8 cellular contexts compared by ENCODE assay signal in genomic region chr3:3127432-3128010, GRCh38. TPM values are rescaled to one million over a fixed set of nuclear protein-coding genes. Genes with fewer than 3 reads are reported as not detected.
A peak's percentile ranks its signal among the peaks of the same experiment; 100 is the strongest.
DNase-seq lines count a peak whose midpoint lies in the region; ATAC-seq, FAIRE-seq and TF ChIP-seq lines count a peak whose summit lies in the region.

No MANE protein-coding gene starts in this region.

- H3K9ac ChIP-seq in adipocyte (ENCODE audit: low read length) (peak overlapping the region; percentile 90), keratinocyte (ENCODE audit: control insufficient read depth, extremely low read depth, insufficient read depth, low read length) (peak overlapping the region; percentile 94)

- H3K4me2 ChIP-seq in PC-9 (peak overlapping the region; percentile 83), keratinocyte (ENCODE audit: control insufficient read depth, extremely low read depth, insufficient read depth, low read depth, low read length) (peak overlapping the region; percentile 96)

- peak; percentile 52 for DNase-seq in AG20443 (ENCODE audit: low spot score)
- DNase-seq in GM20000 (ENCODE audit: low spot score), result peak; percentile 25
- DNase-seq in PC-9, result peak in 1 of 2 experiments; percentile 3
- DNase-seq in adipocyte (ENCODE audit: low read depth), result peak; percentile 14
- DNase-seq in keratinocyte (ENCODE audit: low read depth, low spot score), result no peak
- DNase-seq in stimulated activated CD8-positive, alpha-beta memory T cell treated with anti-CD3 and anti-CD28 coated beads, Interleukin-15, amount 100 ng/mL, for 4 hours (ENCODE audit: low read depth in 2 of 2), result peak; percentile 10 to 27

- CTCF ChIA-PET in PC-9 (lab: Charles Lee), result interaction anchor here (0.7 kb wide), 1 partner anchor 185 kb away, joined by 3 read pairs; no protein-coding TSS in a partner anchor

- H3K27ac ChIP-seq in PC-9, result peak overlapping the region; percentile 57
- H3K27ac ChIP-seq in keratinocyte (ENCODE audit: control insufficient read depth, insufficient read depth, low read length), result peak overlapping the region; percentile 92

- no peak for TF ChIP-seq CTCF in GM20000 (IDR thresholded peaks at IDR 0.05; ENCODE audit: extremely low read depth, missing control alignments)
- TF ChIP-seq CTCF in PC-9 (conservative IDR thresholded peaks at IDR 0.05), result no peak
- no peak for TF ChIP-seq CTCF in keratinocyte (optimal IDR thresholded peaks at IDR 0.05 in 1 of 3, IDR thresholded peaks at IDR 0.05 in 1 of 3, conservative IDR thresholded peaks at IDR 0.05 in 1 of 3; ENCODE audit: extremely low read depth in 1 of 3, insufficient read depth in 2 of 3, low read length in 3 of 3)

- TSS peak; percentile 63 for BruUV-seq in PC-9 (replicated peaks; lab: Mats Ljungman, UMichigan)

- H3K9me3 ChIP-seq in PC-9 (ENCODE audit: insufficient read depth, low read depth), result no peaks in the 10 kb centered on the region
- H3K9me3 ChIP-seq in adipocyte (ENCODE audit: control insufficient read depth, low read length), result no peaks in the 10 kb centered on the region
- H3K9me3 ChIP-seq in keratinocyte (ENCODE audit: control insufficient read depth, low read depth, low read length), result no peaks in the 10 kb centered on the region

- dilution Hi-C loops in keratinocyte (cut with MboI; ENCODE audit: extremely low pct_ligation_motif_present, low sequenced_read_pairs), result no loop called here

- H3K36me3 ChIP-seq in PC-9 (ENCODE audit: low read depth) (no peaks in the 10 kb centered on the region), adipocyte (ENCODE audit: control insufficient read depth, insufficient read depth, low read length, severe bottlenecking) (peaks cover 27% of the 10 kb centered on the region), keratinocyte (ENCODE audit: control insufficient read depth in 2 of 2, extremely low read depth in 1 of 2, insufficient read depth in 2 of 2, low read length in 2 of 2) (peaks cover 9 to 16% of the 10 kb centered on the region in 2 experiments)

- H3K9me2 ChIP-seq in PC-9 (ENCODE audit: insufficient read depth), result no peaks in the 10 kb centered on the region

- H4K20me1 ChIP-seq in PC-9 (ENCODE audit: insufficient read depth) (no peaks in the 10 kb centered on the region), keratinocyte (ENCODE audit: control insufficient read depth, extremely low read depth, insufficient read depth, low read length) (no peaks in the 10 kb centered on the region)

- H3K9me1 ChIP-seq in keratinocyte (ENCODE audit: control insufficient read depth, extremely low read depth, insufficient read depth, low read length), result no peaks in the 10 kb centered on the region

- intact Hi-C loops in PC-9 (cut with micrococcal nuclease; ENCODE audit: unreplicated experiment), result no loop called here

- no peak for FAIRE-seq in keratinocyte (lab: Jason Lieb, UNC)

- H3K27me3 ChIP-seq in PC-9 (ENCODE audit: insufficient read depth, low read depth), result no peaks in the 10 kb centered on the region
- no peaks in the 10 kb centered on the region for H3K27me3 ChIP-seq in adipocyte (replicated peaks; ENCODE audit: control insufficient read depth, insufficient read depth, low read length)
- H3K27me3 ChIP-seq in keratinocyte (ENCODE audit: control insufficient read depth, extremely low read depth, insufficient read depth, low read length), result no peaks in the 10 kb centered on the region

- peak overlapping the region; percentile 74 for H2AFZ ChIP-seq in PC-9
- peak overlapping the region; percentile 92 for H2AFZ ChIP-seq in keratinocyte (ENCODE audit: control insufficient read depth, low read length)

- H3K79me2 ChIP-seq in PC-9 (ENCODE audit: low read depth) (peaks cover 10% of the 10 kb centered on the region), keratinocyte (ENCODE audit: control insufficient read depth, insufficient read depth, low read length) (peaks cover 41% of the 10 kb centered on the region)

- ATAC-seq in GM21723 (IDR thresholded peaks at IDR 0.05; ENCODE audit: unreplicated experiment), result no peak
- no peak for ATAC-seq in HG03457 (IDR thresholded peaks at IDR 0.05; ENCODE audit: unreplicated experiment)

- H3K4me3 ChIP-seq in PC-9 (peak overlapping the region; percentile 75), adipocyte (ENCODE audit: low read length) (peak overlapping the region; percentile 91), keratinocyte (ENCODE audit: control insufficient read depth in 2 of 3, extremely low read depth in 1 of 3, insufficient read depth in 2 of 3, low read depth in 1 of 3, low read length in 3 of 3) (peak overlapping the region; percentile 90 to 95 (median 92))

- H3F3A ChIP-seq in PC-9 (ENCODE audit: insufficient read depth, low read depth), result no peaks in the 10 kb centered on the region

- POLR2A ChIA-PET in PC-9 (lab: Charles Lee; ENCODE audit: unreplicated experiment), result no interaction called here

- H3K4me1 ChIP-seq in PC-9 (replicated peaks; ENCODE audit: insufficient read depth) (no peaks in the 10 kb centered on the region; the same call in 1 of the 2 replicates), adipocyte (ENCODE audit: control insufficient read depth, insufficient read depth, low read length) (peaks cover 13% of the 10 kb centered on the region), keratinocyte (ENCODE audit: control insufficient read depth, extremely low read depth, insufficient read depth, low read length) (peaks cover 11% of the 10 kb centered on the region)

RNA-seq across cellular contexts. Expression of gene TRNT1, which starts 0.8 kb away (rescaled TPM):
- total RNA-seq in PC-9 (2021), result 21.2 and 22.5 TPM in 2 replicates
- 5.4 to 13.0 TPM (median 7.3 TPM) in 3 replicates for polyA plus RNA-seq in keratinocyte
- 153 TPM for polyA plus RNA-seq in keratinocyte (2011; ENCODE audit: low read depth)
- 4.7 and 9.0 TPM in 2 replicates for polyA plus RNA-seq in keratinocyte (2011; cell fraction: cytosol; rRNA removed)
- 9.6 and 13.2 TPM in 2 replicates for polyA plus RNA-seq in keratinocyte (2011; cell fraction: nucleus; rRNA removed)
- polyA plus RNA-seq in keratinocyte (2012; ENCODE audit: low replicate concordance), result 9.0 and 16.0 TPM in 2 replicates
- polyA minus RNA-seq in keratinocyte, result 3.3 to 9.0 TPM (median 4.6 TPM) in 3 replicates
- polyA minus RNA-seq in keratinocyte (2011; cell fraction: cytosol; rRNA and poly(A)+ RNA removed), result 3.3 TPM
- polyA minus RNA-seq in keratinocyte (2011; cell fraction: nucleus; rRNA and poly(A)+ RNA removed), result 7.7 and 9.6 TPM in 2 replicates

RNA-seq across cellular contexts. Expression of gene IL5RA, which starts 17.3 kb away (rescaled TPM):
- not detected in 2 replicates for total RNA-seq in PC-9 (2021)
- polyA plus RNA-seq in keratinocyte, result not detected in 3 replicates
- not detected for polyA plus RNA-seq in keratinocyte (2011; ENCODE audit: low read depth)
- not detected in 2 replicates for polyA plus RNA-seq in keratinocyte (2011; cell fraction: cytosol; rRNA removed)
- not detected in 2 replicates for polyA plus RNA-seq in keratinocyte (2011; cell fraction: nucleus; rRNA removed)
- polyA plus RNA-seq in keratinocyte (2012; ENCODE audit: low replicate concordance), result not detected in 2 replicates
- polyA minus RNA-seq in keratinocyte, result not detected in 3 replicates
- not detected for polyA minus RNA-seq in keratinocyte (2011; cell fraction: cytosol; rRNA and poly(A)+ RNA removed)
- not detected in 2 replicates for polyA minus RNA-seq in keratinocyte (2011; cell fraction: nucleus; rRNA and poly(A)+ RNA removed)

RNA-seq across cellular contexts. Expression of gene CRBN, which starts 52.0 kb away (rescaled TPM):
- 26.4 and 34.9 TPM in 2 replicates for total RNA-seq in PC-9 (2021)
- 21.9 to 37.7 TPM (median 26.8 TPM) in 3 replicates for polyA plus RNA-seq in keratinocyte
- 54.1 TPM for polyA plus RNA-seq in keratinocyte (2011; ENCODE audit: low read depth)
- polyA plus RNA-seq in keratinocyte (2011; cell fraction: cytosol; rRNA removed), result 15.6 and 28.7 TPM in 2 replicates
- 22.9 and 26.9 TPM in 2 replicates for polyA plus RNA-seq in keratinocyte (2011; cell fraction: nucleus; rRNA removed)
- polyA plus RNA-seq in keratinocyte (2012; ENCODE audit: low replicate concordance), result 15.8 and 26.2 TPM in 2 replicates
- polyA minus RNA-seq in keratinocyte, result 13.9 to 30.6 TPM (median 25.9 TPM) in 3 replicates
- polyA minus RNA-seq in keratinocyte (2011; cell fraction: cytosol; rRNA and poly(A)+ RNA removed), result 16.5 TPM
- polyA minus RNA-seq in keratinocyte (2011; cell fraction: nucleus; rRNA and poly(A)+ RNA removed), result 10.0 and 22.0 TPM in 2 replicates
